8 cellular contexts compared by ENCODE assay signal in the genomic region with DNA sequence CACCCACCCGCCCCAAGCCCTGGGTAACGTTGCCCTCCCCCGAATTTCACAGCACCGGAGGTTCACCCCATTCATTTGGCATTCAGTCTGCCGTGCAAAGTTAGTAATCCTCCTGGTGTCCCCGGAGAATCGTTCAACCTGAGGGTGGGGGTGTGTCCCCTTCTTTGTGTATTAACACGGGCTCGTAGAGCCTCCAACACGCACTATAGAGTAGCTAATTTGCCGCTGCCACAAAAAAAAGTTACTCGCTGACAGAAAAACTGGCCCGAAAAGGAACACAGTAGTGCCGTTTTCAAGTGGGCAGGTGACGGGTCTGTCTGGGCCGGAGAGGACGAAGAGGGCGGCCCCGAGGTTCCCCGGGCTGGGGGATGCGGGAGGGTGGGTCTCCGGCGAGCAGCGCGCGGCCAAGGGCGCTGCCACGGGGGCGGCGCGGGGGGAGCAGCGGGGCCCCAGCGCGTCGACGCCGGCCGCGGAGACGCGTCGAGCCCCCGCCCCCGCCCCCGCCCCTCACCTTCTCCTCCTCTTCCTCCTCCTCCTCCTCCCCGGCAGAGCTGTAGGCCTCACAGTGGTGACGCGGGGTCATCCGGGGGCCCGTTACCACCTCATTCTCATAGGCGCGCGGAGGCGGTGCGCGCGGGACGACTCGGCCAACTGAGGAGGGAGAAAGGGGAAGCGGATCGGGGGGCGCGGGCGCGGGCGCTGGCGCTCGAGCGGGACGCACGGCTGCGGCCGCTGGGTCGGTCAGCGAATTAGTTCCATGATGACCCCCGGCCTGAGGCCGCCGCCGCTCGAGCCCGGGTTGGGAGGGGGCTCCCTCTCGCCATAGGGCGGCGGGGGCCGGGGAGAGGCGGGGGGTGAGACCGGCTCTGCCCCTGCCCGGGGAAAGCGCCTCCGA. TPM values are rescaled to one million over a fixed set of nuclear protein-coding genes. Genes with fewer than 3 reads are reported as not detected.
DNase-seq lines count a peak whose midpoint lies in the region; ATAC-seq and TF ChIP-seq lines count a peak whose summit lies in the region.

No MANE protein-coding gene starts in this region.

- H3K4me2 ChIP-seq in SK-N-SH, result peak overlapping the region; percentile 94; the same call in 1 of the 2 replicates

- POLR2A ChIA-PET in SK-N-SH (lab: Yijun Ruan, JAX), result interaction anchor here (1.4 to 1.6 kb wide), 2 partner anchors 10 to 83 kb away, joined by 4 to 5 read pairs; no protein-coding TSS in a partner anchor

- H3K27ac ChIP-seq in SK-N-SH (ENCODE audit: low read depth in 2 of 2, low read length in 1 of 2), result peak overlapping the region; percentile 96 to 99

- no peak for TF ChIP-seq CTCF in SK-N-SH (IDR thresholded peaks at IDR 0.05)
- no peak for TF ChIP-seq CTCF in type B pancreatic cell (conservative IDR thresholded peaks at IDR 0.05)

- peaks cover 48% of the 10 kb centered on the region for H4K20me1 ChIP-seq in SK-N-SH (ENCODE audit: insufficient read depth)

- CTCF ChIA-PET in SK-N-SH (lab: Yijun Ruan, JAX), result interaction anchor here (1.0 to 4.8 kb wide), 2 partner anchors 21 to 128 kb away, joined by 3 to 18 read pairs; no protein-coding TSS in a partner anchor

- intact Hi-C loops in cardiac septum (cut with DNase I), result no loop called here
- intact Hi-C loops in posterior vena cava (cut with DNase I), result loop anchor here in 1 of 2 donors (5.0 kb wide), 1 partner anchor 82 kb away; a partner anchor contains a TSS

- H3K4me3 Mint-ChIP-seq in type B pancreatic cell, result no peak overlapping the region

- H3K27me3 Mint-ChIP-seq in type B pancreatic cell, result peaks cover 2% of the 10 kb centered on the region

- TF ChIP-seq RAD21 in SK-N-SH (IDR thresholded peaks at IDR 0.05; ENCODE audit: low read length), result no peak

- no peak overlapping the region for H2AFZ ChIP-seq in SK-N-SH (ENCODE audit: low read depth)

- no peaks in the 10 kb centered on the region for H3K27me3 ChIP-seq in SK-N-SH (ENCODE audit: insufficient read depth)

- no peaks in the 10 kb centered on the region for H3K9me2 ChIP-seq in SK-N-SH

- H3K4me1 Mint-ChIP-seq in type B pancreatic cell (ENCODE audit: unreplicated experiment), result peaks cover 16% of the 10 kb centered on the region

- DNase-seq in AML-193 (lab: John Stamatoyannopoulos, UW) (peak; percentile 63 to 64), SK-N-SH (peak; percentile 76), cardiac septum (ENCODE audit: low spot score) (peak; percentile 92), posterior vena cava (ENCODE audit: low spot score) (peak; percentile 93), type B pancreatic cell (ENCODE audit: extremely low spot score, unreplicated experiment) (peak; percentile 79)
- peak; percentile 76 for DNase-seq in activated naive CD4-positive, alpha-beta T cell treated with anti-CD3 and anti-CD28 coated beads, Interleukin-2, amount 50 U/mL, for 16 hours

- H3K4me1 ChIP-seq in SK-N-SH (ENCODE audit: control insufficient read depth in 1 of 2, insufficient read depth in 2 of 2, low read depth in 1 of 2, low read length in 1 of 2), result peaks cover 4 to 9% of the 10 kb centered on the region in 2 experiments; a peak in 2 of 4 replicates

- WGBS in SK-N-SH (ENCODE audit: low lambda C conversion rate), result 1% methylated on average over 68 of the region's 90 CpGs

- peaks cover 7% of the 10 kb centered on the region for H3F3A ChIP-seq in SK-N-SH (replicated peaks; ENCODE audit: insufficient read depth)

- H3K9me3 ChIP-seq in SK-N-SH, result no peaks in the 10 kb centered on the region

- no peaks in the 10 kb centered on the region for H3K36me3 Mint-ChIP-seq in type B pancreatic cell

- peaks cover 0 to 9% of the 10 kb centered on the region in 2 experiments for H3K36me3 ChIP-seq in SK-N-SH (replicated peaks in 1 of 2; ENCODE audit: control insufficient read depth in 1 of 2, insufficient read depth in 2 of 2, low read length in 1 of 2)

- no peak for TF ChIP-seq EP300 in SK-N-SH (IDR thresholded peaks at IDR 0.05; ENCODE audit: borderline replicate concordance in 1 of 2, low read depth in 1 of 2, low read length in 1 of 2)

- peaks cover 72% of the 10 kb centered on the region for H3K79me2 ChIP-seq in SK-N-SH (ENCODE audit: insufficient read depth)

- no peak overlapping the region for H3K27ac Mint-ChIP-seq in type B pancreatic cell

- H3K9ac ChIP-seq in SK-N-SH, result peak overlapping the region; percentile 98

- ATAC-seq in GM19324 (IDR thresholded peaks at IDR 0.05; ENCODE audit: low FRiP score, unreplicated experiment) (peak; percentile 47), HG03457 (IDR thresholded peaks at IDR 0.05; ENCODE audit: unreplicated experiment) (peak; percentile 42)

- H3K9me3 Mint-ChIP-seq in type B pancreatic cell, result no peaks in the 10 kb centered on the region

- peak overlapping the region; percentile 68 to 83 for H3K4me3 ChIP-seq in SK-N-SH (ENCODE audit: low read depth in 2 of 2, low read length in 1 of 2)

TF ChIP-seq in SK-N-SH, 30 proteins besides CTCF, POLR2A, EP300 and RAD21:
- TF ChIP-seq MXI1 (IDR thresholded peaks at IDR 0.05; ENCODE audit: low read depth, low read length) (0 out of 2 replicates have a peak, but pooled peaks have one; percentile 19), CHD2 (IDR thresholded peaks at IDR 0.05; ENCODE audit: low read length, partially characterized antibody) (no peak)
- TF ChIP-seq, protein P1, sequence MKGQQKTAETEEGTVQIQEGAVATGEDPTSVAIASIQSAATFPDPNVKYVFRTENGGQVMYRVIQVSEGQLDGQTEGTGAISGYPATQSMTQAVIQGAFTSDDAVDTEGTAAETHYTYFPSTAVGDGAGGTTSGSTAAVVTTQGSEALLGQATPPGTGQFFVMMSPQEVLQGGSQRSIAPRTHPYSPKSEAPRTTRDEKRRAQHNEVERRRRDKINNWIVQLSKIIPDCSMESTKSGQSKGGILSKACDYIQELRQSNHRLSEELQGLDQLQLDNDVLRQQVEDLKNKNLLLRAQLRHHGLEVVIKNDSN (IDR thresholded peaks at IDR 0.05; ENCODE audit: borderline replicate concordance, low read depth), result no peak
TF ChIP-seq in SK-N-SH: peak in this region for 1.

RNA-seq across cellular contexts. Expression of a gene that starts 0.6 kb away (rescaled TPM):
- polyA plus RNA-seq in SK-N-SH (2012; rRNA removed), result 56.8 and 61.8 TPM in 2 replicates
- polyA plus RNA-seq in SK-N-SH (2012; cell fraction: cytosol; rRNA removed), result 79.8 and 82.4 TPM in 2 replicates
- polyA plus RNA-seq in SK-N-SH (2012; cell fraction: nucleus; rRNA removed), result 15.0 and 31.1 TPM in 2 replicates
- 338 TPM for total RNA-seq in cardiac septum
- 100 to 1,000 TPM; 347 to 394 TPM for total RNA-seq in posterior vena cava
- total RNA-seq in type B pancreatic cell (ENCODE audit: low replicate concordance), result 220 and 270 TPM in 2 replicates

Comparison
In these comparisons a context has a peak if more than half of its experiments do, and no peak if none do; other contexts are left out.
1. Peak in every context shown above with its lines: DNase-seq, ATAC-seq, H3K4me3 ChIP-seq and H3K27ac ChIP-seq.